ENCODE assay signal across 8 cellular contexts in the genomic region with DNA sequence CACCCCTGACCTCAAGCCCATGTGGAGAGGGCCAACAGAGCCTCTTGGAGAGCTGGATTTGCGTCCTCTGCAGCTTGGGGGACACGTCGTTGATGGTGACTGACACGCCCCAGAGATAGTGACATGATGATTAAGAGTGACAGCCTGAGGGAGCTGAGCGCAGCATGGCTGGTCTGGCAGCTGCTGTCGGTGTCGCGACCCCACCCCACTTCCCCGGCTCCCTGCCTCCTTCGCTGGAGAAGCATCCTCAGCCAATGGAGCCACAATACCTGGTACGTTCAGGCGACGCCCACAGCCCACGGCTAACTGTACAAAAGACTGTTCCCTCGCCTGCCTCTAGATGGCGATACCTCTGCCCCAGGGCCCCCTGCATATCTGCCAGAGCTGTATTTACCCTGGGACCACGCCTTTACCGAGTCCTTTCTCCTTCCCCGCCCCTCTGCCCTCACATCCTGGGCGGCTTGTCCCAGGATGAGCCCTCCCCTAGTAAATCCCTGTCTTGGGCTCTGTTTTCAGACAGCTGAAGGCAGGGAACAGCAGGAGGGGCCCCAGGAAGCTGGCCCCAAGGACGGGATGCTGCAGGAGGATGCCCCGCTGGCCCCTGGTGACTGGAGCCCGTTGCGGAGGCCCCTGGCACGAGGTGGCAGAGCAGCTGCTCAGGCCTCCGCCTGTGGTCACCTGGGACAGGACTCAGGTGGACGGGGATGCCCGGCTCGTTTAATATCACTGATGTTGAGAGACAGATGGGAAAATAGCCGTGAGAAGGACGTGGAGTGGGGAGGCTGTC.
DNase-seq lines count a peak whose midpoint lies in the region; ATAC-seq and TF ChIP-seq lines count a peak whose summit lies in the region.

No MANE protein-coding gene starts in this region.

- H3K27ac ChIP-seq in gastroesophageal sphincter: peak overlapping the region in 1 of 4 donors; percentile 35
- no peak overlapping the region for H3K27ac ChIP-seq in neuronal stem cell (replicated peaks; ENCODE audit: low read length)
- H3K27ac ChIP-seq in substantia nigra (ENCODE audit: low read depth, low read length, poor library complexity, severe bottlenecking): no peak overlapping the region

- no peak overlapping the region for H4K91ac ChIP-seq in neuronal stem cell (ENCODE audit: low read depth, low read length, poor library complexity)

- no peak overlapping the region for H4K8ac ChIP-seq in neuronal stem cell (ENCODE audit: low read depth, low read length)

- H3K9me3 ChIP-seq in gastroesophageal sphincter (no peaks in the 10 kb centered on the region), neuronal stem cell (replicated peaks in 1 of 2; ENCODE audit: control insufficient read depth in 2 of 2, insufficient read depth in 1 of 2, low read depth in 1 of 2, low read length in 2 of 2) (no peaks in the 10 kb centered on the region)

- no peak overlapping the region for H2BK120ac ChIP-seq in neuronal stem cell (ENCODE audit: low read depth, low read length)

- peak overlapping the region; percentile 61 for H3K4me2 ChIP-seq in neuronal stem cell (ENCODE audit: insufficient read depth, low read length, poor library complexity, severe bottlenecking)

- H3K4me1 ChIP-seq in gastroesophageal sphincter (peaks cover 0 to 23% (median 17%) of the 10 kb centered on the region in 3 donors), neuronal stem cell (ENCODE audit: control insufficient read depth in 2 of 2, insufficient read depth in 1 of 2, low read depth in 1 of 2, low read length in 2 of 2) (peaks cover 7 to 12% of the 10 kb centered on the region in 2 donors)

- no peak for TF ChIP-seq POLR2A in gastroesophageal sphincter (IDR thresholded peaks at IDR 0.05)

- H3K4ac ChIP-seq in neuronal stem cell (ENCODE audit: low read length): no peak overlapping the region

- peak overlapping the region; percentile 44 for H3K18ac ChIP-seq in neuronal stem cell (ENCODE audit: low read length)

- H3K27me3 ChIP-seq in gastroesophageal sphincter: peaks cover 40% of the 10 kb centered on the region
- H3K27me3 ChIP-seq in neuronal stem cell (ENCODE audit: control insufficient read depth in 3 of 3, insufficient read depth in 3 of 3, low read depth in 1 of 3, low read length in 3 of 3): peaks cover 0 to 28% (median 10%) of the 10 kb centered on the region in 3 experiments

- peak; percentile 53 for DNase-seq in NCI-H1436 (lab: John Stamatoyannopoulos, UW)
- no peak for DNase-seq in NCI-H1436 treated with DMSO at 0.1 percent for 48 hours (lab: John Stamatoyannopoulos, UW)
- DNase-seq in LHCN-M2 (ENCODE audit: low read depth): peak; percentile 40
- peak; percentile 56 for DNase-seq in SHP77 treated with DMSO at 0.1 percent for 48 hours (lab: John Stamatoyannopoulos, UW)
- peak; percentile 88 for DNase-seq in activated effector memory CD4-positive, alpha-beta T cell treated with anti-CD3 and anti-CD28 coated beads, Interleukin-2, amount 50 U/mL, for 16 hours
- peak; percentile 74 for DNase-seq in neuronal stem cell (ENCODE audit: low spot score)
- DNase-seq in substantia nigra (lab: John Stamatoyannopoulos, UW): peak in 30 of 49 donors; percentile 9 to 74 (median 34)

- H3K23ac ChIP-seq in neuronal stem cell (ENCODE audit: low read depth, low read length, poor library complexity): peak overlapping the region; percentile 2

- peak overlapping the region; percentile 2 for H2BK15ac ChIP-seq in neuronal stem cell (ENCODE audit: low read length)

- no peak overlapping the region for H2BK12ac ChIP-seq in neuronal stem cell (ENCODE audit: low read length)

- H3K79me1 ChIP-seq in neuronal stem cell (ENCODE audit: low read depth, low read length): no peaks in the 10 kb centered on the region

- H2AK5ac ChIP-seq in neuronal stem cell (ENCODE audit: low read depth, low read length): no peak overlapping the region

- peak; percentile 65 for ATAC-seq in gastroesophageal sphincter

- no peak overlapping the region for H3K9ac ChIP-seq in neuronal stem cell (ENCODE audit: low read depth, low read length, poor library complexity)

- TF ChIP-seq EP300 in gastroesophageal sphincter (IDR thresholded peaks at IDR 0.05): no peak

- peak overlapping the region in 1 of 2 donors; percentile 43 for H3K4me3 ChIP-seq in gastroesophageal sphincter
- peak overlapping the region in 1 of 2 donors; percentile 34 for H3K4me3 ChIP-seq in neuronal stem cell (ENCODE audit: low read length in 2 of 2)

- TF ChIP-seq CTCF in gastroesophageal sphincter (IDR thresholded peaks at IDR 0.05): peak in 3 of 4 experiments; percentile 35 to 73 (median 41)

- no peaks in the 10 kb centered on the region for H3K36me3 ChIP-seq in gastroesophageal sphincter
- no peaks in the 10 kb centered on the region for H3K36me3 ChIP-seq in neuronal stem cell (replicated peaks in 1 of 2; ENCODE audit: control insufficient read depth in 2 of 2, insufficient read depth in 2 of 2, low read length in 2 of 2)

- 8 to 37% methylated on average over 5 to 13 of the region's 31 CpGs for WGBS in gastroesophageal sphincter (ENCODE audit: low coverage in 1 of 2), 2 donors
- no CpG with 5 or more reads among the region's 31 CpGs for WGBS in neuronal stem cell (ENCODE audit: extremely low coverage in 2 of 2, insufficient read length in 2 of 2, insufficient replicate concordance in 1 of 2), 2 donors

- H2AFZ ChIP-seq in neuronal stem cell (ENCODE audit: low read length): peak overlapping the region; percentile 82

- no peak overlapping the region for H3K14ac ChIP-seq in neuronal stem cell (ENCODE audit: low read length)

- no peak overlapping the region for H2BK5ac ChIP-seq in neuronal stem cell (ENCODE audit: low read length)
